In the genomic region with DNA sequence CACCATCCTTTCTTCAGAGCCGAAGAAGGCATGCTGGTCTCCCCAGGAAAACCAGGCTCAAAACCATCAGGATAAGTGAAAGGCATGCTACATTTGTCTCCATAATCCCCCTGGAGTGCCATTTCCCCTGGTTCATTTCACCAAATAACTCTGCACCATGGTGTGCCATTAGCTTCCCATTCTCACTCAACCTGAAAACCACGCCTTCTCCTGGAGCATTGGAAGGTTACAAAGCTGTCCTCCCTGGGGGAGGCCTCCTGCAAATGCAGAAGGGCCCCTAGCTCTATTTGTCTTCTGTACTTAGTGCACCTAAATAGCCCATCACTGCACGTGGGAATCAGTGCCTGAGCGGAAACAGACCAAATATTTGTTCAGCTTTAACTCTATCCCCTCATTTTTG, we compare ENCODE assay signal across 18 cellular contexts.
DNase-seq lines count a peak whose midpoint lies in the region; ATAC-seq and TF ChIP-seq lines count a peak whose summit lies in the region.
"Had no signal": no experiment of that assay in that cellular context is flagged by ENCODE, and none has a peak within 500 bp of the region (broad histone marks: within the 10 kb centered on the region; RNA-seq: fewer than 3 reads in every experiment).

No MANE protein-coding gene starts in this region.

- ATAC-seq in psoas muscle, result no peak
- ATAC-seq: activated CD4-positive, CD25-positive, alpha-beta regulatory T cell treated with anti-CD3 and anti-CD28 coated beads, Interleukin-2, amount 50 U/mL, for 24 hours; activated CD8-positive, alpha-beta T cell treated with anti-CD3 and anti-CD28 coated beads for 36 hours; heart left ventricle; stimulated activated naive CD8-positive, alpha-beta T cell treated with anti-CD3 and anti-CD28 coated beads, Interleukin-15, amount 100 ng/mL, for 72 hours had no signal

- no peaks in the 10 kb centered on the region for H3K27me3 ChIP-seq in psoas muscle (ENCODE audit: insufficient read depth in 3 of 3, low read length in 2 of 3)
- H3K27me3 ChIP-seq: heart left ventricle had no signal

- H3K36me3 ChIP-seq in psoas muscle (ENCODE audit: insufficient read depth in 1 of 2, low read depth in 1 of 2), result no peaks in the 10 kb centered on the region
- H3K36me3 ChIP-seq: heart left ventricle had no signal

- intact Hi-C loops in psoas muscle (cut with DNase I), result no loop called here

- DNase-seq in Daoy (ENCODE audit: low read depth) (peak; percentile 44), NCI-H2029 (lab: John Stamatoyannopoulos, UW) (peak; percentile 52), SHP77 (lab: John Stamatoyannopoulos, UW) (peak; percentile 70 to 72), psoas muscle (no peak), GM19240 (ENCODE audit: insufficient read length, low spot score) (no peak), NCI-H446 treated with DMSO at 0.1 percent for 48 hours (lab: John Stamatoyannopoulos, UW) (no peak)
- no peak for DNase-seq in activated CD4-positive, CD25-positive, alpha-beta regulatory T cell (lab: John Stamatoyannopoulos, UW)
- DNase-seq: activated CD8-positive, alpha-beta T cell treated with anti-CD3 and anti-CD28 coated beads for 36 hours; activated effector memory CD4-positive, alpha-beta T cell treated with anti-CD3 and anti-CD28 coated beads, Interleukin-2, amount 50 U/mL, for 16 hours; activated naive CD8-positive, alpha-beta T cell treated with anti-CD3 and anti-CD28 coated beads, Interleukin-2, amount 10 ng/mL, durations not matched to agents 7 days and 5 days; activated T-cell treated with anti-CD3 and anti-CD28 coated beads for 4 hours; CD4-positive, alpha-beta memory T cell; effector CD4-positive, alpha-beta T cell; heart left ventricle; NCI-H2171 treated with DMSO at 0.1 percent for 48 hours; SIG-M5; stimulated activated naive CD8-positive, alpha-beta T cell treated with anti-CD3 and anti-CD28 coated beads, Interleukin-15, amount 100 ng/mL, for 72 hours had no signal

- H3K27ac ChIP-seq in psoas muscle, result peak overlapping the region; percentile 32
- H3K27ac ChIP-seq: heart left ventricle had no signal

- H3K9me3 ChIP-seq in psoas muscle, result no peaks in the 10 kb centered on the region
- H3K9me3 ChIP-seq: heart left ventricle had no signal

- H3K4me1 ChIP-seq in psoas muscle, result peaks cover 23% of the 10 kb centered on the region

- H3K4me3 ChIP-seq in psoas muscle, result no peak overlapping the region
- H3K4me3 ChIP-seq: heart left ventricle had no signal

- 77 to 87% (median 81%) methylated on average over 4 of the region's 4 CpGs for WGBS in psoas muscle, 3 donors

- TF ChIP-seq CTCF in psoas muscle (IDR thresholded peaks at IDR 0.05), result no peak

Comparison
In these comparisons a context has a peak if more than half of its experiments do, and no peak if none do; other contexts are left out.
1. DNase-seq: peak in Daoy (single experiment), NCI-H2029 (single experiment) and SHP77 (2 of 2); none in psoas muscle (0 of 2), activated CD4-positive, CD25-positive, alpha-beta regulatory T cell (0 of 4), GM19240 (single experiment) and NCI-H446 treated with DMSO at 0.1 percent for 48 hours (single experiment).